Comparison of ENCODE assay signal across 13 cellular contexts in the genomic region with DNA sequence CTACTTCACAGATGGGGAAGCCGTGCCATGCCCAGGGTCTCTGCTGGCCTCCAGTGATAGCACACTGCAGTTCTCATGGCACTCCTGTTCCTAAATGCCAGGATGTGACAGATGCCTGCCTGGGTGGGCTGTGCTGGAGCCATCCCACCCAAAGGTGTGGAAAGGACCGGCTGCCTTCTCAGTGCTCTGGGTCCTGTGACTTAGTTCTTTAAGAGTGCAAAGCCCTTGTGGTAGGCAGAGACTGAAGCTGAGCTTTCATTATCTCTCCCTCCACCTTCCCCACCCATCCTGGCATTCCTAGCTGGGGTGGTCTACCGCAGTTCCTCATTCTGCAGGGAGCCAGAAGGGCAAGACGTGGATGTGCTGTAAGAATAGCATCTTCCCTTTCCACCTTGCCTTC.
"Had no signal": no experiment of that assay in that cellular context is flagged by ENCODE, and none has a peak within 500 bp of the region (broad histone marks: within the 10 kb centered on the region; RNA-seq: fewer than 3 reads in every experiment).

No MANE protein-coding gene starts in this region.

- DNase-seq: KBM-7, MG63, NCI-H1092, NCI-H1436, NCI-H2029, NCI-H2081 treated with DMSO at 0.1 percent for 48 hours, NCI-H510A, NCI-H524 treated with DMSO at 0.1 percent for 48 hours, NCI-H774, Right ventricle myocardium superior had no signal

- H3K36me3 ChIP-seq: MG63 had no signal

- H3K9me3 ChIP-seq: MG63 had no signal

- H3K4me3 ChIP-seq: MG63 had no signal

- FAIRE-seq: HTR-8/SVneo, RCC 7860 had no signal

- H3K27ac ChIP-seq: HL-60 had no signal
